8 cellular contexts compared by ENCODE assay signal in genomic region chr20:52892023-52892422, GRCh38.
"Had no signal": no experiment of that assay in that cellular context is flagged by ENCODE, and none has a peak within 500 bp of the region (broad histone marks: within the 10 kb centered on the region; RNA-seq: fewer than 3 reads in every experiment).

No MANE protein-coding gene starts in this region.

- ATAC-seq: GM12878 had no signal

- FAIRE-seq: G401.6, GM12878, GM12891, GM12892, GM18507, GM19239 had no signal

- DNase-seq: GDM1, GF-D8 had no signal
